Comparison of ENCODE assay signal across 8 cellular contexts in genomic region chr13:45340422-45341033, GRCh38. TPM values are rescaled to one million over a fixed set of nuclear protein-coding genes. Genes with fewer than 3 reads are reported as not detected.
DNase-seq lines count a peak whose midpoint lies in the region; ATAC-seq and TF ChIP-seq lines count a peak whose summit lies in the region.

No MANE protein-coding gene starts in this region.

- peak; percentile 39 for ATAC-seq in CD4-positive, CD25-positive, alpha-beta regulatory T cell (ENCODE audit: low read depth in 2 of 2)
- ATAC-seq in GM19372 (IDR thresholded peaks at IDR 0.05; ENCODE audit: low read depth, unreplicated experiment) (peak; percentile 27), HG03520 (IDR thresholded peaks at IDR 0.05; ENCODE audit: unreplicated experiment) (peak; percentile 27)

- H3K4me1 Mint-ChIP-seq in CD4-positive, CD25-positive, alpha-beta regulatory T cell: peaks cover 32 to 74% (median 51%) of the 10 kb centered on the region in 4 donors
- peaks cover 34% of the 10 kb centered on the region for H3K4me1 Mint-ChIP-seq in endodermal cell
- peaks cover 37% of the 10 kb centered on the region for H3K4me1 Mint-ChIP-seq in mesothelial cell of epicardium

- WGBS in endodermal cell (ENCODE audit: insufficient coverage in 1 of 2, insufficient read length in 1 of 2), 2 experiments: 0% methylated on average over 14 to 64 of the region's 64 CpGs

- H3K4me1 ChIP-seq in CD4-positive, CD25-positive, alpha-beta regulatory T cell (ENCODE audit: control insufficient read depth, insufficient read depth, low read length, poor library complexity, severe bottlenecking): peaks cover 60% of the 10 kb centered on the region
- no peaks in the 10 kb centered on the region for H3K4me1 ChIP-seq in endodermal cell (ENCODE audit: control insufficient read depth, insufficient read depth, low read length)

- peak overlapping the region; percentile 99 to 100 (median 99) for H3K27ac Mint-ChIP-seq in CD4-positive, CD25-positive, alpha-beta regulatory T cell
- H3K27ac Mint-ChIP-seq in endodermal cell: peak overlapping the region; percentile 100
- H3K27ac Mint-ChIP-seq in mesothelial cell of epicardium: peak overlapping the region; percentile 100

- H3K4me3 ChIP-seq in CD4-positive, CD25-positive, alpha-beta regulatory T cell (ENCODE audit: low read depth, low read length): peak overlapping the region; percentile 93
- peak overlapping the region; percentile 100 for H3K4me3 ChIP-seq in endodermal cell (ENCODE audit: low read length)

- H3K4me3 Mint-ChIP-seq in CD4-positive, CD25-positive, alpha-beta regulatory T cell: peak overlapping the region; percentile 93 to 100 (median 98)
- H3K4me3 Mint-ChIP-seq in endodermal cell (peak overlapping the region; percentile 97), mesothelial cell of epicardium (peak overlapping the region; percentile 98)

- H3K27me3 Mint-ChIP-seq in CD4-positive, CD25-positive, alpha-beta regulatory T cell: peaks cover 18% of the 10 kb centered on the region
- H3K27me3 Mint-ChIP-seq in endodermal cell (ENCODE audit: insufficient read depth) (no peaks in the 10 kb centered on the region), mesothelial cell of epicardium (ENCODE audit: low read depth) (no peaks in the 10 kb centered on the region)

- TF ChIP-seq CTCF in endodermal cell (conservative IDR thresholded peaks at IDR 0.05) (peak; percentile 69), mesothelial cell of epicardium (IDR thresholded peaks at IDR 0.05; ENCODE audit: unreplicated experiment) (peak; percentile 58)

- peak overlapping the region; percentile 98 for H3K9ac ChIP-seq in endodermal cell (ENCODE audit: extremely low read depth, low read length, poor library complexity, severe bottlenecking)

- peaks cover 0 to 2% (median 0%) of the 10 kb centered on the region in 7 donors for H3K9me3 Mint-ChIP-seq in CD4-positive, CD25-positive, alpha-beta regulatory T cell
- no peaks in the 10 kb centered on the region for H3K9me3 Mint-ChIP-seq in endodermal cell
- H3K9me3 Mint-ChIP-seq in mesothelial cell of epicardium: no peaks in the 10 kb centered on the region

- H3K36me3 Mint-ChIP-seq in CD4-positive, CD25-positive, alpha-beta regulatory T cell: peaks cover 45% of the 10 kb centered on the region
- peaks cover 62% of the 10 kb centered on the region for H3K36me3 Mint-ChIP-seq in endodermal cell (ENCODE audit: low read depth)
- H3K36me3 Mint-ChIP-seq in mesothelial cell of epicardium: peaks cover 41% of the 10 kb centered on the region

- H3K27me3 ChIP-seq in CD4-positive, CD25-positive, alpha-beta regulatory T cell (ENCODE audit: control insufficient read depth, insufficient read depth, low read length): no peaks in the 10 kb centered on the region
- H3K27me3 ChIP-seq in endodermal cell (ENCODE audit: control insufficient read depth, insufficient read depth, low read length, poor library complexity, severe bottlenecking): no peaks in the 10 kb centered on the region

- H3K27ac ChIP-seq in CD4-positive, CD25-positive, alpha-beta regulatory T cell (ENCODE audit: insufficient read depth, low read length, poor library complexity, severe bottlenecking): peak overlapping the region; percentile 100
- peak overlapping the region; percentile 98 for H3K27ac ChIP-seq in endodermal cell (ENCODE audit: low read depth, low read length)

- DNase-seq in CD4-positive, CD25-positive, alpha-beta regulatory T cell: peak; percentile 73 to 91 (median 81)
- DNase-seq in NOMO-1 (lab: John Stamatoyannopoulos, UW; ENCODE audit: unreplicated experiment in 2 of 2) (peak; percentile 62 to 65), endodermal cell (peak; percentile 87), mesothelial cell of epicardium (ENCODE audit: low spot score in 2 of 2, unreplicated experiment in 2 of 2) (peak; percentile 76 to 86)
- peak; percentile 90 for DNase-seq in activated CD8-positive, alpha-beta memory T cell treated with anti-CD3 and anti-CD28 coated beads, Interleukin-2, amount 50 U/mL, for 48 hours
- DNase-seq in stimulated activated CD8-positive, alpha-beta memory T cell treated with anti-CD3 and anti-CD28 coated beads, Interleukin-15, amount 100 ng/mL, for 24 hours (ENCODE audit: low read depth): peak; percentile 52

- peaks cover 49% of the 10 kb centered on the region for H3K36me3 ChIP-seq in CD4-positive, CD25-positive, alpha-beta regulatory T cell (ENCODE audit: control insufficient read depth, insufficient read depth, low read length)
- peaks cover 55% of the 10 kb centered on the region for H3K36me3 ChIP-seq in endodermal cell (ENCODE audit: control insufficient read depth, insufficient read depth, low read length)

- no peaks in the 10 kb centered on the region for H3K9me3 ChIP-seq in CD4-positive, CD25-positive, alpha-beta regulatory T cell (ENCODE audit: control insufficient read depth in 2 of 2, low read length in 2 of 2)
- no peaks in the 10 kb centered on the region for H3K9me3 ChIP-seq in endodermal cell (ENCODE audit: control insufficient read depth, low read length)

RNA-seq across cellular contexts. Expression of gene TPT1, which starts 0.5 kb away (rescaled TPM):
- 5,591 TPM for total RNA-seq in CD4-positive, CD25-positive, alpha-beta regulatory T cell
- polyA plus RNA-seq in CD4-positive, CD25-positive, alpha-beta regulatory T cell: 1,000 to 10,000 TPM; 2,708 to 4,074 (median 3,846) TPM
- total RNA-seq in endodermal cell: 1,000 to 10,000 TPM; 2,192 to 2,586 TPM
- polyA plus RNA-seq in endodermal cell (2013, experiment 1 of 2): 1,898 TPM
- polyA plus RNA-seq in endodermal cell (2013, experiment 2 of 2): 1,873 TPM
- 2,772 to 2,964 TPM (median 2,883 TPM) in 3 replicates for total RNA-seq in mesothelial cell of epicardium

Comparison
In these comparisons a context has a peak if more than half of its experiments do, and no peak if none do; other contexts are left out.
1. Peak in every context shown above with its lines: DNase-seq, ATAC-seq, H3K4me3 ChIP-seq and H3K27ac ChIP-seq.